24 cellular contexts compared by ENCODE assay signal in the genomic region with DNA sequence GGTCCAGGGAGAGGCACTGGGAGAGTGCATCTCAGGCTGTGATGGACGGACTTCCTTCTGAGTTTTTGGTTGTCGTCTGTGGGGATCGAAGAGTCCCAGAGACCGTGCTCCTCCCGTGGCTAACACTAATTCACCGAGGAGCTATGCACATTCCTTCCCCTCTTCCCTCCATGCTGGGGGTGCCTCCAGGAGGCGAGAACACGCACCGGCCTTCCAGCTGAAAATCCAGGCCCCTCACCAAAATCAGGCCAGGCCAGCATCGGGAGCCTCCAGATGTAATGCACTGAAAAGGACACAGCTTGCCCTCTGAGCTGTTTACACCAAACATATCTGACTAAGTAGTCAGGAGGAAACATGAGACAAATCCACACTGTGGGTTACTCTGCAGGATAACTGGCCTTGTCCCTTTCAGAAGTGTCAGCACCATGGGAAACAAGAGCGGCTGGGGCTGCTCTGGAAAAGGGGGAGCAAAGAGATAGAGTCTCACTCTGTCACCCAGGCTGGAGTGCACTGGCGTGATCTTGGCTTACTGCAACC. TPM values are rescaled to one million over a fixed set of nuclear protein-coding genes. Genes with fewer than 3 reads are reported as not detected.
DNase-seq lines count a peak whose midpoint lies in the region; ATAC-seq and TF ChIP-seq lines count a peak whose summit lies in the region.
"Had no signal": no experiment of that assay in that cellular context is flagged by ENCODE, and none has a peak within 500 bp of the region (broad histone marks: within the 10 kb centered on the region; RNA-seq: fewer than 3 reads in every experiment).

No MANE protein-coding gene starts in this region.

- DNase-seq in Right ventricle myocardium superior (peak; percentile 18), cardiac septum (ENCODE audit: low spot score) (no peak), fibroblast of villous mesenchyme (ENCODE audit: low read depth) (peak; percentile 72), vagina (ENCODE audit: extremely low spot score in 2 of 2) (no peak), foreskin melanocyte (no peak), esophagus muscularis mucosa (ENCODE audit: extremely low spot score) (no peak)
- DNase-seq: activated CD4-positive, CD25-positive, alpha-beta regulatory T cell treated with anti-CD3 and anti-CD28 coated beads, Interleukin-2, amount 50 U/mL, for 72 hours; activated effector memory CD4-positive, alpha-beta T cell treated with anti-CD3 and anti-CD28 coated beads, Interleukin-2, amount 50 U/mL, for 16 hours; amygdala; CD4-positive, CD25-positive, alpha-beta regulatory T cell; DMS53; effector memory CD8-positive, alpha-beta T cell; hypothalamus; MM.1S; NCI-H146; NCI-H345; SK-N-SH; T-helper 9 cell had no signal

- WGBS in esophagus muscularis mucosa, result 85% methylated on average over 10 of the region's 12 CpGs

- H3K27me3 ChIP-seq in vagina (no peaks in the 10 kb centered on the region), esophagus muscularis mucosa (no peaks in the 10 kb centered on the region)

- peaks cover 15% of the 10 kb centered on the region for H3K4me1 ChIP-seq in vagina
- H3K4me1 ChIP-seq in esophagus muscularis mucosa, result peaks cover 5 to 10% (median 6%) of the 10 kb centered on the region in 4 donors

- H3K27ac ChIP-seq in vagina, result peak overlapping the region; percentile 49
- no peak overlapping the region for H3K27ac ChIP-seq in esophagus muscularis mucosa (replicated peaks in 1 of 4)
- H3K27ac ChIP-seq: skin epidermis, thoracic aorta had no signal

- intact Hi-C loops in Right ventricle myocardium superior (cut with DNase I) (no loop called here), cardiac septum (cut with DNase I) (no loop called here), vagina (cut with DNase I) (no loop called here), esophagus muscularis mucosa (cut with DNase I) (no loop called here)

- peaks cover 9% of the 10 kb centered on the region for H3K27me3 Mint-ChIP-seq in nephron (ENCODE audit: low read depth)

- no peak for ATAC-seq in Right ventricle myocardium superior (ENCODE audit: poor library complexity)
- no peak for ATAC-seq in GM21526 (IDR thresholded peaks at IDR 0.05; ENCODE audit: low FRiP score, unreplicated experiment)
- ATAC-seq: effector memory CD8-positive, alpha-beta T cell; mucosa of descending colon had no signal

- H3K4me3 ChIP-seq in fibroblast of villous mesenchyme (ENCODE audit: low read depth, low read length) (no peak overlapping the region), vagina (no peak overlapping the region), esophagus muscularis mucosa (no peak overlapping the region)
- H3K4me3 ChIP-seq: mucosa of descending colon, skin epidermis, thoracic aorta had no signal

- H3K9me3 ChIP-seq in vagina (no peaks in the 10 kb centered on the region), esophagus muscularis mucosa (no peaks in the 10 kb centered on the region)
- H3K9me3 ChIP-seq: mucosa of descending colon, SK-N-SH, thoracic aorta had no signal

- H3K4me3 Mint-ChIP-seq in nephron, result no peak overlapping the region
- H3K4me3 Mint-ChIP-seq: CD4-positive, CD25-positive, alpha-beta regulatory T cell; effector memory CD8-positive, alpha-beta T cell had no signal

- TF ChIP-seq POLR2A in vagina (IDR thresholded peaks at IDR 0.05), result no peak
- no peak for TF ChIP-seq POLR2A in esophagus muscularis mucosa (IDR thresholded peaks at IDR 0.05; ENCODE audit: low read depth)

- TF ChIP-seq CTCF in fibroblast of villous mesenchyme (IDR thresholded peaks at IDR 0.05; ENCODE audit: insufficient read depth, low read depth, low read length), result no peak
- TF ChIP-seq CTCF in nephron (IDR thresholded peaks at IDR 0.05; ENCODE audit: unreplicated experiment in 3 of 3), result no peak
- TF ChIP-seq CTCF in vagina (IDR thresholded peaks at IDR 0.05), result no peak
- TF ChIP-seq CTCF in esophagus muscularis mucosa (IDR thresholded peaks at IDR 0.05), result no peak

- peak overlapping the region; percentile 42 to 95 (median 64) for H3K27ac Mint-ChIP-seq in nephron
- H3K27ac Mint-ChIP-seq: effector memory CD8-positive, alpha-beta T cell had no signal

- no peaks in the 10 kb centered on the region for H3K36me3 ChIP-seq in vagina
- H3K36me3 ChIP-seq in esophagus muscularis mucosa, result no peaks in the 10 kb centered on the region
- H3K36me3 ChIP-seq: thoracic aorta had no signal

- no peaks in the 10 kb centered on the region for H3K9me3 Mint-ChIP-seq in nephron
- H3K9me3 Mint-ChIP-seq: CD4-positive, CD25-positive, alpha-beta regulatory T cell; effector memory CD8-positive, alpha-beta T cell had no signal

- H3K4me1 Mint-ChIP-seq in nephron, result peaks cover 35% of the 10 kb centered on the region

- TF ChIP-seq EP300 in esophagus muscularis mucosa (IDR thresholded peaks at IDR 0.05), result no peak

- H3K36me3 Mint-ChIP-seq in nephron (ENCODE audit: low read depth), result no peaks in the 10 kb centered on the region
- H3K36me3 Mint-ChIP-seq: CD4-positive, CD25-positive, alpha-beta regulatory T cell had no signal

RNA-seq across cellular contexts. Expression of a gene that starts 5.5 kb away (rescaled TPM):
- total RNA-seq in Right ventricle myocardium superior (55.4 TPM), cardiac septum (29.8 TPM), fibroblast of villous mesenchyme (not detected in 2 replicates), vagina (not detected), esophagus muscularis mucosa (not detected)
- total RNA-seq: CD4-positive, CD25-positive, alpha-beta regulatory T cell; omental fat pad; thoracic aorta had no signal

RNA-seq across cellular contexts. Expression of a gene that starts 14.1 kb away (rescaled TPM):
- not detected for total RNA-seq in Right ventricle myocardium superior
- not detected for total RNA-seq in cardiac septum
- total RNA-seq in fibroblast of villous mesenchyme, result not detected in 2 replicates
- total RNA-seq in vagina, result not detected
- not detected for total RNA-seq in esophagus muscularis mucosa
- total RNA-seq: CD4-positive, CD25-positive, alpha-beta regulatory T cell; mucosa of descending colon; omental fat pad; thoracic aorta had no signal

RNA-seq across cellular contexts. Expression of a gene that starts 23.3 kb away (rescaled TPM):
- total RNA-seq in Right ventricle myocardium superior (4.4 TPM), cardiac septum (4.7 TPM), fibroblast of villous mesenchyme (3.0 and 4.5 TPM in 2 replicates), vagina (12.8 TPM), esophagus muscularis mucosa (10 to 100 TPM; 11.2 to 19.0 (median 14.6) TPM)

Comparison
In these comparisons a context has a peak if more than half of its experiments do, and no peak if none do; other contexts are left out.
1. DNase-seq: peak in Right ventricle myocardium superior (single experiment) and fibroblast of villous mesenchyme (single experiment); none in cardiac septum (single experiment), vagina (0 of 2), foreskin melanocyte (single experiment) and esophagus muscularis mucosa (single experiment).
2. RNA of a gene that starts 5.5 kb away (total RNA-seq): 55.4 TPM in Right ventricle myocardium superior (single experiment) and 29.8 TPM in cardiac septum (single experiment); not detected in fibroblast of villous mesenchyme, not detected in vagina (single experiment) and not detected in esophagus muscularis mucosa; every median in the first group is over 10 times any median in the second.